Comparison of ENCODE assay signal across 1 cellular context in the genomic region with DNA sequence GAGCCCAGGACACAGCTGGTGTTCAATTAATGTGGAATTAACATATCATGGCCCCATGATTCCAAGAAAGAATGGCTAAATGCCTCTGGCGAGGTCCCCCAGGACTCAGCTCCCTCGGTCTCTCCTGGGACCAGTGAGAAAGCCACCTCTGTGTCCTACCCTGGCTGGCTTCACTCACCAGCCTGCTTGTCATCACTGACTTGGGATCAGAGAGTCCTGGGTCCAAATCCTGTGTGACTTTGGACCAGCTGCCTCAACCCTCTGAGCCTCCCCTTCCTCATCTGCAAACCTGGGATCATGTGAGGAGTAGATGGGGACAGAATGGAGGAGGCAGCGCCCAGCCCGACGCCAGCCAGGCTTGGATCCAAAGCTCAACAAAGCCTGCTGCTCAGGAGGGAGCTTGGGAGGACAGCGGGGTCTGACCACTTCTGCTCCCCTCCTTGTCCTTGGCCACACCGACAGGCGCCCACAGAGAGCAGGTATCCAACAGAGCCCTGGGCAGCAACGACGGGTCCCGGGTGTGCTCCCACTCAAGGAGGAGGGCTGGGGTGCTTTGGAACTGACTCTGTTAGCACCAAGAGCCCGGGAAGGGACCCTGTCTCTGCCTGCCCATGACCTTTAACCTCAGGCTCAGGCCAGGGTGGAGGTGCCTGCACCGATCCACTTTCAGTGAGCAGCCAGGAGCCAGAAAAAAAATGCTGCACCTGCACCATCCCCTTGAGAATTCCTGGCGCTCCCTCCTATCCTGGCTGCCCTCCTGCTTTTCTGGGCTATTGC.
TF ChIP-seq lines count a peak whose summit lies in the region.

No MANE protein-coding gene starts in this region.

TF ChIP-seq in endothelial cell of umbilical vein, 7 proteins besides CTCF, POLR2A, EP300 and RAD21:
- no peak for TF ChIP-seq JUN (IDR thresholded peaks at IDR 0.05; ENCODE audit: borderline replicate concordance, insufficient read depth, insufficient read length, low read depth)
- TF ChIP-seq EZH2 (IDR thresholded peaks at IDR 0.05; ENCODE audit: borderline replicate concordance, low read depth, low read length, severe bottlenecking): peak; percentile 13
